Comparison of ENCODE assay signal across 14 cellular contexts in the genomic region with DNA sequence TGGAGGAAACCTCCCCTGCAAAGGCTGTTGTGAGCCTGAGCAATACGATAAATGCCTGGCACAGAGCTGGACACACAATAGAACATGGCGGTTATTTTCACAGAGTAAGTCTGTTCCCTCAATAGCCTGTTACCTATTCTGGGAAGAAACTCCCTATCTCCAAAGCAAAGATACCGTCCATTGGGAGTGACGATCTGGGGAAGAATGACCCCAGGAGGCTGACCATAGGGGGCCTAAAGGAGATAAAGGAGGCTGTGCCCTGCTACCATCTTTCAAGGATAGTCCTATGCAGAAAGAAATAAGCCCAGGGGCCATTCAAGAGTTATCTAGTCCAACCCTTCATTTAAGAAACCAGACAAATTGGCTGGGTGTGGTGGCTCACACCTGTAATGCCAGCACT.
"Had no signal": no experiment of that assay in that cellular context is flagged by ENCODE, and none has a peak within 500 bp of the region (broad histone marks: within the 10 kb centered on the region; RNA-seq: fewer than 3 reads in every experiment).

No MANE protein-coding gene starts in this region.

- H3K4me3 Mint-ChIP-seq: activated naive CD4-positive, alpha-beta T cell treated with anti-CD3 and anti-CD28 coated beads for 36 hours; activated naive CD8-positive, alpha-beta T cell treated with anti-CD3 and anti-CD28 coated beads, Interleukin-2, amount 50 U/mL, for 24 hours; activated T-helper 17 cell treated with anti-CD3 and anti-CD28 coated beads, Interleukin-2, amount 50 U/mL, for 72 hours; naive B cell had no signal

- H3K27ac Mint-ChIP-seq: activated naive CD4-positive, alpha-beta T cell treated with anti-CD3 and anti-CD28 coated beads for 36 hours; activated naive CD8-positive, alpha-beta T cell treated with anti-CD3 and anti-CD28 coated beads, Interleukin-2, amount 50 U/mL, for 24 hours; activated T-helper 17 cell treated with anti-CD3 and anti-CD28 coated beads, Interleukin-2, amount 50 U/mL, for 72 hours; naive B cell had no signal

- H3K36me3 Mint-ChIP-seq: naive B cell had no signal

- ATAC-seq: activated CD4-positive, CD25-positive, alpha-beta regulatory T cell treated with anti-CD3 and anti-CD28 coated beads, Interleukin-2, amount 50 U/mL, for 24 hours; activated naive CD8-positive, alpha-beta T cell treated with anti-CD3 and anti-CD28 coated beads, Interleukin-2, amount 50 U/mL, for 24 hours; activated T-helper 17 cell treated with anti-CD3 and anti-CD28 coated beads, Interleukin-2, amount 50 U/mL, for 72 hours had no signal

- H3K9me3 ChIP-seq: ascending aorta, prostate gland, transverse colon had no signal

- H3K9me3 Mint-ChIP-seq: activated naive CD4-positive, alpha-beta T cell treated with anti-CD3 and anti-CD28 coated beads for 36 hours; activated naive CD8-positive, alpha-beta T cell treated with anti-CD3 and anti-CD28 coated beads, Interleukin-2, amount 50 U/mL, for 24 hours; activated T-helper 17 cell treated with anti-CD3 and anti-CD28 coated beads, Interleukin-2, amount 50 U/mL, for 72 hours had no signal

- H3K27ac ChIP-seq: cardiac muscle cell, prostate gland had no signal

- H3K4me3 ChIP-seq: ascending aorta, cardiac muscle cell, prostate gland, transverse colon had no signal

- H3K27me3 Mint-ChIP-seq: activated T-helper 17 cell treated with anti-CD3 and anti-CD28 coated beads, Interleukin-2, amount 50 U/mL, for 72 hours had no signal

- H3K27me3 ChIP-seq: ascending aorta, transverse colon had no signal

- H3K36me3 ChIP-seq: ascending aorta, cardiac muscle cell, prostate gland, transverse colon had no signal

- DNase-seq: activated CD4-positive, alpha-beta T cell treated with anti-CD3 and anti-CD28 coated beads, Interleukin-2, amount 50 U/mL, for 1 hour; activated naive CD4-positive, alpha-beta T cell treated with anti-CD3 and anti-CD28 coated beads for 36 hours; activated naive CD8-positive, alpha-beta T cell treated with anti-CD3 and anti-CD28 coated beads, Interleukin-2, amount 50 U/mL, for 24 hours; islet precursor cell; mammary epithelial cell; naive B cell; stimulated activated CD4-positive, alpha-beta T cell treated with anti-CD3 and anti-CD28 coated beads, Interleukin-1b, Interleukin-23, amount 100 ng/mL, for 48 hours; T-helper 9 cell; transverse colon had no signal
